In the genomic region with DNA sequence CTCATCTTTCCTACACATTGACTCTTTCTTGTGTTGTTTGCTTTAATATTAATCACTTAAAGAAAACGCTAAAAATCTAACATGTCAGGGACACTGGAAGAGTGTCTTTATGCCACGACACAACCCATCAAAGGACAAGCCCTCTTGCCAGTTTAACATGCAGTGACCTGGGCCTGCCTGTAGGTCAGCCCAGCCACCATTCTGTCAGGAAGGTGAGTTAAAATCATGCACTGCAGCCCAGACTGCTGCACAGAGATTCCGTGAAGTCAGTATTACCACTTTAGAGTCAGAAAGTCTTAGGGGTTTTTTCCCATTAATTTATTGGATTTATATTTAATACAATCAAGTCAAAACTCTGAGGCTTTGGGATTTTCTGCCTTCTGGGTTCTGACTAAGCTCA, we compare ENCODE assay signal across 13 cellular contexts. TPM values are rescaled to one million over a fixed set of nuclear protein-coding genes. Genes with fewer than 3 reads are reported as not detected.
"Had no signal": no experiment of that assay in that cellular context is flagged by ENCODE, and none has a peak within 500 bp of the region (broad histone marks: within the 10 kb centered on the region; RNA-seq: fewer than 3 reads in every experiment).

No MANE protein-coding gene starts in this region.

- H3K9me3 ChIP-seq: colonic mucosa, esophagus squamous epithelium, neutrophil, tibial artery had no signal

- H3K36me3 Mint-ChIP-seq: stimulated activated memory B cell treated with anti-CD40 and anti-IgM and Interleukin-4, amounts not matched to agents 10 μg/mL and 1 μg/mL and 100 μg/mL, for 72 hours had no signal

- H3K27me3 ChIP-seq: colonic mucosa, esophagus squamous epithelium, neutrophil, tibial artery had no signal

- H3K4me1 Mint-ChIP-seq: activated CD4-positive, alpha-beta memory T cell treated with anti-CD3 and anti-CD28 coated beads, Interleukin-2, amount 10 ng/mL, durations not matched to agents 7 days and 5 days; activated CD4-positive, alpha-beta T cell treated with anti-CD3 and anti-CD28 coated beads for 36 hours; stimulated activated memory B cell treated with anti-CD40 and anti-IgM and Interleukin-4, amounts not matched to agents 10 μg/mL and 1 μg/mL and 100 μg/mL, for 72 hours had no signal

- H3K4me1 ChIP-seq: colonic mucosa had no signal

- DNase-seq: activated CD4-positive, alpha-beta memory T cell treated with anti-CD3 and anti-CD28 coated beads, Interleukin-2, amount 10 ng/mL, durations not matched to agents 7 days and 5 days; activated CD4-positive, alpha-beta T cell treated with anti-CD3 and anti-CD28 coated beads for 36 hours; activated effector memory CD4-positive, alpha-beta T cell treated with Interleukin-2 at 50 U/mL for 16 hours; activated naive CD4-positive, alpha-beta T cell treated with anti-CD3 and anti-CD28 coated beads, Interleukin-2, amount 50 U/mL, for 16 hours; activated T-cell treated with anti-CD3 and anti-CD28 coated beads, Interleukin-2, amount 50 U/mL, for 24 hours; central memory CD4-positive, alpha-beta T cell; colonic mucosa; esophagus squamous epithelium; retina; stimulated activated CD4-positive, alpha-beta T cell treated with anti-CD3 and anti-CD28 coated beads, Interleukin-2, amount 100 ng/mL, for 48 hours; tibial artery had no signal

- H3K4me3 Mint-ChIP-seq: activated CD4-positive, alpha-beta memory T cell treated with anti-CD3 and anti-CD28 coated beads, Interleukin-2, amount 10 ng/mL, durations not matched to agents 7 days and 5 days; activated CD4-positive, alpha-beta T cell treated with anti-CD3 and anti-CD28 coated beads for 36 hours; activated T-cell treated with anti-CD3 and anti-CD28 coated beads, Interleukin-2, amount 50 U/mL, for 24 hours; stimulated activated memory B cell treated with anti-CD40 and anti-IgM and Interleukin-4, amounts not matched to agents 10 μg/mL and 1 μg/mL and 100 μg/mL, for 72 hours had no signal

- H3K36me3 ChIP-seq: colonic mucosa, neutrophil, tibial artery had no signal

- H3K27ac Mint-ChIP-seq: activated CD4-positive, alpha-beta memory T cell treated with anti-CD3 and anti-CD28 coated beads, Interleukin-2, amount 10 ng/mL, durations not matched to agents 7 days and 5 days; activated CD4-positive, alpha-beta T cell treated with anti-CD3 and anti-CD28 coated beads for 36 hours; activated T-cell treated with anti-CD3 and anti-CD28 coated beads, Interleukin-2, amount 50 U/mL, for 24 hours; stimulated activated memory B cell treated with anti-CD40 and anti-IgM and Interleukin-4, amounts not matched to agents 10 μg/mL and 1 μg/mL and 100 μg/mL, for 72 hours had no signal

- H3K9me3 Mint-ChIP-seq: activated CD4-positive, alpha-beta memory T cell treated with anti-CD3 and anti-CD28 coated beads, Interleukin-2, amount 10 ng/mL, durations not matched to agents 7 days and 5 days; activated T-cell treated with anti-CD3 and anti-CD28 coated beads, Interleukin-2, amount 50 U/mL, for 24 hours had no signal

- H3K4me3 ChIP-seq: colonic mucosa, esophagus squamous epithelium, tibial artery had no signal

- H3K27ac ChIP-seq: colonic mucosa, neutrophil, tibial artery had no signal

- H3K27me3 Mint-ChIP-seq: activated CD4-positive, alpha-beta T cell treated with anti-CD3 and anti-CD28 coated beads for 36 hours had no signal

RNA-seq across cellular contexts. Expression of a gene that starts 58.0 kb away (rescaled TPM):
- total RNA-seq: activated CD4-positive, alpha-beta T cell treated with anti-CD3 and anti-CD28 coated beads for 36 hours had no signal
